ENCODE assay signal across 1 cellular context in genomic region chr1:94142583-94142982, GRCh38.
TF ChIP-seq lines count a peak whose summit lies in the region.

No MANE protein-coding gene starts in this region.

TF ChIP-seq in GM23338, 12 proteins besides CTCF, POLR2A, EP300 and RAD21:
- TF ChIP-seq, protein P1, sequence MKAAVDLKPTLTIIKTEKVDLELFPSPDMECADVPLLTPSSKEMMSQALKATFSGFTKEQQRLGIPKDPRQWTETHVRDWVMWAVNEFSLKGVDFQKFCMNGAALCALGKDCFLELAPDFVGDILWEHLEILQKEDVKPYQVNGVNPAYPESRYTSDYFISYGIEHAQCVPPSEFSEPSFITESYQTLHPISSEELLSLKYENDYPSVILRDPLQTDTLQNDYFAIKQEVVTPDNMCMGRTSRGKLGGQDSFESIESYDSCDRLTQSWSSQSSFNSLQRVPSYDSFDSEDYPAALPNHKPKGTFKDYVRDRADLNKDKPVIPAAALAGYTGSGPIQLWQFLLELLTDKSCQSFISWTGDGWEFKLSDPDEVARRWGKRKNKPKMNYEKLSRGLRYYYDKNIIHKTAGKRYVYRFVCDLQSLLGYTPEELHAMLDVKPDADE (IDR thresholded peaks at IDR 0.05) = no peak
- no peak for TF ChIP-seq ZNF331 (CRISPR knock-in tag; IDR thresholded peaks at IDR 0.05; ENCODE audit: low read depth)
- no peak for TF ChIP-seq STAT1 (IDR thresholded peaks at IDR 0.05; ENCODE audit: unreplicated experiment)
- no peak for TF ChIP-seq POLR2AphosphoS5 (IDR thresholded peaks at IDR 0.05; ENCODE audit: low read depth)
- TF ChIP-seq, protein P2, sequence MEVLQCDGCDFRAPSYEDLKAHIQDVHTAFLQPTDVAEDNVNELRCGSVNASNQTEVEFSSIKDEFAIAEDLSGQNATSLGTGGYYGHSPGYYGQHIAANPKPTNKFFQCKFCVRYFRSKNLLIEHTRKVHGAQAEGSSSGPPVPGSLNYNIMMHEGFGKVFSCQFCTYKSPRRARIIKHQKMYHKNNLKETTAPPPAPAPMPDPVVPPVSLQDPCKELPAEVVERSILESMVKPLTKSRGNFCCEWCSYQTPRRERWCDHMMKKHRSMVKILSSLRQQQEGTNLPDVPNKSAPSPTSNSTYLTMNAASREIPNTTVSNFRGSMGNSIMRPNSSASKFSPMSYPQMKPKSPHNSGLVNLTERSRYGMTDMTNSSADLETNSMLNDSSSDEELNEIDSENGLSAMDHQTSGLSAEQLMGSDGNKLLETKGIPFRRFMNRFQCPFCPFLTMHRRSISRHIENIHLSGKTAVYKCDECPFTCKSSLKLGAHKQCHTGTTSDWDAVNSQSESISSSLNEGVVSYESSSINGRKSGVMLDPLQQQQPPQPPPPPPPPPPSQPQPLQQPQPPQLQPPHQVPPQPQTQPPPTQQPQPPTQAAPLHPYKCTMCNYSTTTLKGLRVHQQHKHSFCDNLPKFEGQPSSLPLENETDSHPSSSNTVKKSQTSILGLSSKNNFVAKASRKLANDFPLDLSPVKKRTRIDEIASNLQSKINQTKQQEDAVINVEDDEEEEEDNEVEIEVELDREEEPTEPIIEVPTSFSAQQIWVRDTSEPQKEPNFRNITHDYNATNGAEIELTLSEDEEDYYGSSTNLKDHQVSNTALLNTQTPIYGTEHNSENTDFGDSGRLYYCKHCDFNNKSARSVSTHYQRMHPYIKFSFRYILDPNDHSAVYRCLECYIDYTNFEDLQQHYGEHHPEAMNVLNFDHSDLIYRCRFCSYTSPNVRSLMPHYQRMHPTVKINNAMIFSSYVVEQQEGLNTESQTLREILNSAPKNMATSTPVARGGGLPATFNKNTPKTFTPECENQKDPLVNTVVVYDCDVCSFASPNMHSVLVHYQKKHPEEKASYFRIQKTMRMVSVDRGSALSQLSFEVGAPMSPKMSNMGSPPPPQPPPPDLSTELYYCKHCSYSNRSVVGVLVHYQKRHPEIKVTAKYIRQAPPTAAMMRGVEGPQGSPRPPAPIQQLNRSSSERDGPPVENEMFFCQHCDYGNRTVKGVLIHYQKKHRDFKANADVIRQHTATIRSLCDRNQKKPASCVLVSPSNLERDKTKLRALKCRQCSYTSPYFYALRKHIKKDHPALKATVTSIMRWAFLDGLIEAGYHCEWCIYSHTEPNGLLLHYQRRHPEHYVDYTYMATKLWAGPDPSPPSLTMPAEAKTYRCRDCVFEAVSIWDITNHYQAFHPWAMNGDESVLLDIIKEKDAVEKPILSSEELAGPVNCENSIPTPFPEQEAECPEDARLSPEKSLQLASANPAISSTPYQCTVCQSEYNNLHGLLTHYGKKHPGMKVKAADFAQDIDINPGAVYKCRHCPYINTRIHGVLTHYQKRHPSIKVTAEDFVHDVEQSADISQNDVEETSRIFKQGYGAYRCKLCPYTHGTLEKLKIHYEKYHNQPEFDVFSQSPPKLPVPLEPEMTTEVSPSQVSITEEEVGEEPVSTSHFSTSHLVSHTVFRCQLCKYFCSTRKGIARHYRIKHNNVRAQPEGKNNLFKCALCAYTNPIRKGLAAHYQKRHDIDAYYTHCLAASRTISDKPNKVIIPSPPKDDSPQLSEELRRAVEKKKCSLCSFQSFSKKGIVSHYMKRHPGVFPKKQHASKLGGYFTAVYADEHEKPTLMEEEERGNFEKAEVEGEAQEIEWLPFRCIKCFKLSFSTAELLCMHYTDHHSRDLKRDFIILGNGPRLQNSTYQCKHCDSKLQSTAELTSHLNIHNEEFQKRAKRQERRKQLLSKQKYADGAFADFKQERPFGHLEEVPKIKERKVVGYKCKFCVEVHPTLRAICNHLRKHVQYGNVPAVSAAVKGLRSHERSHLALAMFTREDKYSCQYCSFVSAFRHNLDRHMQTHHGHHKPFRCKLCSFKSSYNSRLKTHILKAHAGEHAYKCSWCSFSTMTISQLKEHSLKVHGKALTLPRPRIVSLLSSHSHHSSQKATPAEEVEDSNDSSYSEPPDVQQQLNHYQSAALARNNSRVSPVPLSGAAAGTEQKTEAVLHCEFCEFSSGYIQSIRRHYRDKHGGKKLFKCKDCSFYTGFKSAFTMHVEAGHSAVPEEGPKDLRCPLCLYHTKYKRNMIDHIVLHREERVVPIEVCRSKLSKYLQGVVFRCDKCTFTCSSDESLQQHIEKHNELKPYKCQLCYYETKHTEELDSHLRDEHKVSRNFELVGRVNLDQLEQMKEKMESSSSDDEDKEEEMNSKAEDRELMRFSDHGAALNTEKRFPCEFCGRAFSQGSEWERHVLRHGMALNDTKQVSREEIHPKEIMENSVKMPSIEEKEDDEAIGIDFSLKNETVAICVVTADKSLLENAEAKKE (CRISPR knock-in tag; IDR thresholded peaks at IDR 0.05) = no peak
- TF ChIP-seq EZH2phosphoT487 (IDR thresholded peaks at IDR 0.05; ENCODE audit: unreplicated experiment) = no peak
- no peak for TF ChIP-seq ZNF114 (CRISPR knock-in tag; IDR thresholded peaks at IDR 0.05)
- no peak for TF ChIP-seq CREB1 (CRISPR knock-in tag; IDR thresholded peaks at IDR 0.05; ENCODE audit: low read depth)
- TF ChIP-seq REST (IDR thresholded peaks at IDR 0.05; ENCODE audit: unreplicated experiment) = no peak
- no peak for TF ChIP-seq EZH2 (IDR thresholded peaks at IDR 0.05; ENCODE audit: low read depth, unreplicated experiment)
- TF ChIP-seq NANOG (IDR thresholded peaks at IDR 0.05; ENCODE audit: borderline replicate concordance) = no peak
- no peak for TF ChIP-seq JUNB (IDR thresholded peaks at IDR 0.05; ENCODE audit: unreplicated experiment)
